In the genomic region with DNA sequence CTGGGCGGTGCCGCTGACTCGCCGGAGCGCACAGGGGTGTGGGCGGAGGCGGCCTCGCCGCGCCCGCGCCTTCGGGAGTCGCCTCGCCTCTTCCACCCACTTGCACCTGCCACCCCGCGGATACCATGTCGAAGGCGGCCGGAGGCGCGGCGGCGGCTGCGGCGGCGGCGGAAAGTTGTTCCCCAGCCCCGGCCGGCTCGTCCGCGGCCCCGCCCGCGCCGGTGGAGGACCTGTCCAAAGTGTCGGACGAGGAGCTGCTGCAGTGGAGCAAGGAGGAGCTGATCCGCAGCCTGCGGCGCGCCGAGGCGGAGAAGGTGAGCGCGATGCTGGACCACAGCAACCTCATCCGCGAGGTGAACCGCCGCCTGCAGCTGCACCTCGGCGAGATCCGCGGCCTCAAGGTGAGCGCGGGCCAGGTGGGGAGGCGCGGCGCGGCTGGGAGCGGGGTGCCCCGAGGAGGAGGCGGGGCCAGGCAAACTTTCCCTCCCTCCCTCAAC, we compare ENCODE assay signal across 8 cellular contexts. TPM values are rescaled to one million over a fixed set of nuclear protein-coding genes. Genes with fewer than 3 reads are reported as not detected.
DNase-seq lines count a peak whose midpoint lies in the region; ATAC-seq and TF ChIP-seq lines count a peak whose summit lies in the region.

No MANE protein-coding gene starts in this region.

- H3K14ac ChIP-seq in H9 (ENCODE audit: insufficient read depth, low read length), result no peak overlapping the region

- POLR2A ChIA-PET in Caco-2 (lab: Charles Lee), result no interaction called here
- POLR2A ChIA-PET in CD8-positive, alpha-beta T cell (lab: Charles Lee), result no interaction called here
- POLR2A ChIA-PET in CD8-positive, alpha-beta memory T cell (lab: Charles Lee), result no interaction called here
- POLR2A ChIA-PET in OCI-LY7 (lab: Charles Lee), result no interaction called here

- H3K4me2 ChIP-seq in H9 (ENCODE audit: insufficient read depth, insufficient read length, low read length) (peak overlapping the region; percentile 85), OCI-LY7 (ENCODE audit: low read length) (no peak overlapping the region)

- no peak overlapping the region for H2BK20ac ChIP-seq in H9 (ENCODE audit: low read depth, low read length, poor library complexity, severe bottlenecking)

- no peak overlapping the region for H2BK120ac ChIP-seq in H9 (ENCODE audit: low read depth, low read length, poor library complexity, severe bottlenecking)

- no peaks in the 10 kb centered on the region for H3K9me2 ChIP-seq in OCI-LY7 (ENCODE audit: insufficient read depth, low read length)

- H4K91ac ChIP-seq in H9 (ENCODE audit: insufficient read length, low read depth, low read length), result no peak overlapping the region

- H3K27ac Mint-ChIP-seq in Caco-2 (ENCODE audit: unreplicated experiment) (no peak overlapping the region), H9 (no peak overlapping the region)
- no peak overlapping the region for H3K27ac Mint-ChIP-seq in CD8-positive, alpha-beta T cell
- H3K27ac Mint-ChIP-seq in CD8-positive, alpha-beta memory T cell, result no peak overlapping the region

- peaks cover 36% of the 10 kb centered on the region for H3K27me3 Mint-ChIP-seq in Caco-2 (ENCODE audit: insufficient read depth, unreplicated experiment)
- H3K27me3 Mint-ChIP-seq in H9 (ENCODE audit: low read depth), result peaks cover 97% of the 10 kb centered on the region
- peaks cover 56% of the 10 kb centered on the region for H3K27me3 Mint-ChIP-seq in CD8-positive, alpha-beta T cell (ENCODE audit: low read depth)
- peaks cover 42 to 69% of the 10 kb centered on the region in 2 donors for H3K27me3 Mint-ChIP-seq in CD8-positive, alpha-beta memory T cell

- BruUV-seq in Caco-2 (replicated peaks; lab: Mats Ljungman, UMichigan), result no TSS peak
- BruUV-seq in OCI-LY7 (replicated peaks; lab: Mats Ljungman, UMichigan), result no TSS peak

- H4K5ac ChIP-seq in H9 (ENCODE audit: insufficient read length, low read depth, low read length), result no peak overlapping the region

- no peak overlapping the region for H3K4ac ChIP-seq in H9 (ENCODE audit: low read depth, low read length)

- H3K18ac ChIP-seq in H9 (ENCODE audit: insufficient read length, low read depth, low read length), result no peak overlapping the region

- no peak overlapping the region for H3T11ph ChIP-seq in H9 (ENCODE audit: low read length)

- ATAC-seq in SK-N-SH treated with all-trans-retinoic acid at 6 μM for 48 hours, result peak; percentile 0; the same call in 2 of the 3 replicates
- no peak for ATAC-seq in CD8-positive, alpha-beta T cell

- intact Hi-C loops in Caco-2 (cut with micrococcal nuclease; ENCODE audit: unreplicated experiment), result loop anchor here (10.0 kb wide), 1 partner anchor 1190 kb away; no protein-coding TSS in a partner anchor
- intact Hi-C loops in left ventricle myocardium inferior (cut with micrococcal nuclease), result no loop called here
- intact Hi-C loops in CD8-positive, alpha-beta T cell (cut with DNase I, micrococcal nuclease), result no loop called here
- intact Hi-C loops in OCI-LY7 (cut with micrococcal nuclease; ENCODE audit: unreplicated experiment), result loop anchor here (5.0 kb wide), 2 partner anchors 563 to 1333 kb away; no protein-coding TSS in a partner anchor

- no peak overlapping the region for H3K23ac ChIP-seq in H9 (ENCODE audit: insufficient read length, low read depth, low read length)

- no peak overlapping the region for H2BK12ac ChIP-seq in H9 (ENCODE audit: insufficient read length, low read depth, low read length)

- CTCF ChIA-PET in Caco-2 (lab: Charles Lee), result interaction anchor here (0.7 to 1.3 kb wide), 2 partner anchors 93 to 564 kb away, joined by 3 to 4 read pairs; no protein-coding TSS in a partner anchor
- CTCF ChIA-PET in CD8-positive, alpha-beta T cell (lab: Charles Lee), result interaction anchor here (1.2 kb wide), 1 partner anchor 10 kb away, joined by 3 read pairs; no protein-coding TSS in a partner anchor
- CTCF ChIA-PET in CD8-positive, alpha-beta memory T cell (lab: Charles Lee), result no interaction called here
- CTCF ChIA-PET in OCI-LY7 (lab: Charles Lee; ENCODE audit: unreplicated experiment), result no interaction called here

- DNase-seq in Caco-2 (peak in 1 of 2 experiments; percentile 42), H9 (peak; percentile 41), left ventricle myocardium inferior (no peak), OCI-LY7 (ENCODE audit: low spot score) (no peak)
- DNase-seq in CD8-positive, alpha-beta T cell, result no peak
- no peak for DNase-seq in CD8-positive, alpha-beta memory T cell

- no peak overlapping the region for H2BK15ac ChIP-seq in H9 (ENCODE audit: low read depth, low read length)

- no peak overlapping the region for H2AK5ac ChIP-seq in H9 (ENCODE audit: insufficient read length, low read length)

- H2BK5ac ChIP-seq in H9 (ENCODE audit: insufficient read length, low read length), result no peak overlapping the region

- H3K9me3 Mint-ChIP-seq in Caco-2 (ENCODE audit: unreplicated experiment) (no peaks in the 10 kb centered on the region), H9 (peaks cover 0 to 3% of the 10 kb centered on the region in 2 experiments; a peak in 2 of 5 replicates)
- H3K9me3 Mint-ChIP-seq in CD8-positive, alpha-beta T cell, result no peaks in the 10 kb centered on the region
- peaks cover 0 to 8% (median 5%) of the 10 kb centered on the region in 5 donors for H3K9me3 Mint-ChIP-seq in CD8-positive, alpha-beta memory T cell

- H3K23me2 ChIP-seq in H9 (ENCODE audit: insufficient read length, low read depth, low read length, poor library complexity, severe bottlenecking), result peaks cover 18% of the 10 kb centered on the region

- H3K56ac ChIP-seq in H9 (ENCODE audit: insufficient read length, low read depth, low read length), result no peak overlapping the region

- no peaks in the 10 kb centered on the region for H3K36me3 ChIP-seq in Caco-2 (ENCODE audit: control insufficient read depth, insufficient read depth, low read length)
- H3K36me3 ChIP-seq in left ventricle myocardium inferior, result no peaks in the 10 kb centered on the region
- H3K36me3 ChIP-seq in skeletal muscle tissue (ENCODE audit: control insufficient read depth in 3 of 3, insufficient read depth in 3 of 3, low read length in 3 of 3), result no peaks in the 10 kb centered on the region
- H3K36me3 ChIP-seq in CD8-positive, alpha-beta T cell (ENCODE audit: insufficient read depth, low read length), result no peaks in the 10 kb centered on the region
- no peaks in the 10 kb centered on the region for H3K36me3 ChIP-seq in CD8-positive, alpha-beta memory T cell (ENCODE audit: insufficient read depth, low read length)
- H3K36me3 ChIP-seq in OCI-LY7 (ENCODE audit: insufficient read depth, low read length), result no peaks in the 10 kb centered on the region

- H3K9me3 ChIP-seq in Caco-2 (no peaks in the 10 kb centered on the region), H9 (ENCODE audit: control insufficient read depth, low read depth, low read length) (no peaks in the 10 kb centered on the region), left ventricle myocardium inferior (replicated peaks) (no peaks in the 10 kb centered on the region), skeletal muscle tissue (ENCODE audit: control insufficient read depth in 3 of 3, low read length in 3 of 3) (no peaks in the 10 kb centered on the region), OCI-LY7 (ENCODE audit: low read length) (no peaks in the 10 kb centered on the region)
- H3K9me3 ChIP-seq in CD8-positive, alpha-beta T cell (ENCODE audit: low read length), result no peaks in the 10 kb centered on the region
- H3K9me3 ChIP-seq in CD8-positive, alpha-beta memory T cell (ENCODE audit: low read length), result no peaks in the 10 kb centered on the region

- H3K4me3 Mint-ChIP-seq in Caco-2 (ENCODE audit: unreplicated experiment) (peak overlapping the region; percentile 54), H9 (peak overlapping the region; percentile 47 to 88)
- no peak overlapping the region for H3K4me3 Mint-ChIP-seq in CD8-positive, alpha-beta T cell
- H3K4me3 Mint-ChIP-seq in CD8-positive, alpha-beta memory T cell, result no peak overlapping the region

- H3K4me1 Mint-ChIP-seq in Caco-2 (ENCODE audit: low read depth, unreplicated experiment), result peaks cover 10% of the 10 kb centered on the region
- H3K4me1 Mint-ChIP-seq in H9, result peaks cover 23 to 27% of the 10 kb centered on the region in 2 experiments
- H3K4me1 Mint-ChIP-seq in CD8-positive, alpha-beta T cell (ENCODE audit: low read depth), result peaks cover 6% of the 10 kb centered on the region
- H3K4me1 Mint-ChIP-seq in CD8-positive, alpha-beta memory T cell, result peaks cover 2 to 15% (median 14%) of the 10 kb centered on the region in 3 donors

- TF ChIP-seq CTCF in Caco-2 (IDR thresholded peaks at IDR 0.05; ENCODE audit: insufficient read depth in 1 of 2, low read depth in 1 of 2, low read length in 1 of 2, severe bottlenecking in 1 of 2, unreplicated experiment in 1 of 2), result no peak
- no peak for TF ChIP-seq CTCF in H9 (conservative IDR thresholded peaks at IDR 0.05)
- TF ChIP-seq CTCF in left ventricle myocardium inferior (IDR thresholded peaks at IDR 0.05; ENCODE audit: borderline replicate concordance), result no peak
- TF ChIP-seq CTCF in CD8-positive, alpha-beta T cell (IDR thresholded peaks at IDR 0.05), result no peak
- no peak for TF ChIP-seq CTCF in OCI-LY7 (conservative IDR thresholded peaks at IDR 0.05; ENCODE audit: low read length)

- H3K9ac ChIP-seq in H9 (ENCODE audit: extremely low read depth, insufficient read length, low read length) (no peak overlapping the region), skeletal muscle tissue (ENCODE audit: low read depth in 1 of 3, low read length in 3 of 3) (peak overlapping the region in 1 of 3 donors; percentile 72)

- H3K79me2 ChIP-seq in H9 (ENCODE audit: insufficient read depth, low read length) (no peaks in the 10 kb centered on the region), OCI-LY7 (ENCODE audit: insufficient read depth, low read depth, low read length) (no peaks in the 10 kb centered on the region)

- no peak overlapping the region for H4K8ac ChIP-seq in H9 (replicated peaks; ENCODE audit: insufficient read length, low read depth, low read length)

- H2AFZ ChIP-seq in H9 (ENCODE audit: low read length) (no peak overlapping the region), OCI-LY7 (ENCODE audit: low read length) (no peak overlapping the region)

- WGBS in H9 (ENCODE audit: extremely low coverage, insufficient read length, low lambda C conversion rate), result no CpG with 5 or more reads among the region's 64 CpGs

- H4K20me1 ChIP-seq in H9 (ENCODE audit: control insufficient read depth, insufficient read depth, insufficient read length) (peaks cover 2% of the 10 kb centered on the region), OCI-LY7 (ENCODE audit: insufficient read depth, low read length) (no peaks in the 10 kb centered on the region)

- H3K27me3 ChIP-seq in Caco-2 (replicated peaks; ENCODE audit: control insufficient read depth, insufficient read depth, low read length) (peaks cover 8% of the 10 kb centered on the region), H9 (ENCODE audit: insufficient read depth, low read length) (peaks cover 57% of the 10 kb centered on the region), left ventricle myocardium inferior (ENCODE audit: low read depth) (peaks cover 60% of the 10 kb centered on the region), skeletal muscle tissue (ENCODE audit: control insufficient read depth in 3 of 3, insufficient read depth in 3 of 3, low read length in 3 of 3) (peaks cover 3 to 22% (median 20%) of the 10 kb centered on the region in 3 donors)
- peaks cover 9% of the 10 kb centered on the region for H3K27me3 ChIP-seq in CD8-positive, alpha-beta T cell (ENCODE audit: insufficient read depth, low read length)
- peaks cover 13% of the 10 kb centered on the region for H3K27me3 ChIP-seq in CD8-positive, alpha-beta memory T cell (ENCODE audit: insufficient read depth, low read length, poor library complexity, severe bottlenecking)

- H3K4me1 ChIP-seq in Caco-2, result 0 out of 2 replicates have a peak, but pooled peaks cover 9% of the 10 kb centered on the region
- no peaks in the 10 kb centered on the region for H3K4me1 ChIP-seq in H9 (ENCODE audit: insufficient read depth, low read length)
- peaks cover 56% of the 10 kb centered on the region for H3K4me1 ChIP-seq in left ventricle myocardium inferior
- peaks cover 9 to 16% (median 10%) of the 10 kb centered on the region in 3 donors for H3K4me1 ChIP-seq in skeletal muscle tissue (ENCODE audit: control insufficient read depth in 3 of 3, insufficient read depth in 3 of 3, low read length in 3 of 3)
- no peaks in the 10 kb centered on the region for H3K4me1 ChIP-seq in CD8-positive, alpha-beta T cell (ENCODE audit: insufficient read depth, low read length)
- H3K4me1 ChIP-seq in CD8-positive, alpha-beta memory T cell (ENCODE audit: insufficient read depth, low read length), result no peaks in the 10 kb centered on the region
- no peaks in the 10 kb centered on the region for H3K4me1 ChIP-seq in OCI-LY7 (ENCODE audit: insufficient read depth, low read length, poor library complexity, severe bottlenecking)

- H3K79me1 ChIP-seq in H9 (ENCODE audit: insufficient read depth, low read depth, low read length, poor library complexity, severe bottlenecking), result no peaks in the 10 kb centered on the region

- H3K4me3 ChIP-seq in Caco-2 (ENCODE audit: low read depth, low read length), result peak overlapping the region; percentile 16; the same call in 1 of the 2 replicates
- peak overlapping the region; percentile 82 for H3K4me3 ChIP-seq in left ventricle myocardium inferior
- peak overlapping the region; percentile 66 to 79 (median 73) for H3K4me3 ChIP-seq in skeletal muscle tissue (ENCODE audit: low read length in 3 of 3)
- no peak overlapping the region for H3K4me3 ChIP-seq in CD8-positive, alpha-beta T cell (ENCODE audit: low read depth, low read length)
- no peak overlapping the region for H3K4me3 ChIP-seq in CD8-positive, alpha-beta memory T cell (ENCODE audit: low read length)
- H3K4me3 ChIP-seq in OCI-LY7 (ENCODE audit: low read depth, low read length, poor library complexity, severe bottlenecking), result no peak overlapping the region

- no peaks in the 10 kb centered on the region for H3K36me3 Mint-ChIP-seq in Caco-2 (ENCODE audit: insufficient read depth, unreplicated experiment)
- H3K36me3 Mint-ChIP-seq in H9 (ENCODE audit: insufficient read depth in 1 of 3, low read depth in 3 of 3), result peaks cover 0 to 5% (median 0%) of the 10 kb centered on the region in 3 experiments; a peak in 3 of 7 replicates
- no peaks in the 10 kb centered on the region for H3K36me3 Mint-ChIP-seq in CD8-positive, alpha-beta T cell
- H3K36me3 Mint-ChIP-seq in CD8-positive, alpha-beta memory T cell, result peaks cover 0 to 2% (median 0%) of the 10 kb centered on the region in 3 donors

- H3K27ac ChIP-seq in H9 (ENCODE audit: insufficient read length, low read depth, low read length) (no peak overlapping the region), left ventricle myocardium inferior (replicated peaks) (peak overlapping the region; percentile 90), skeletal muscle tissue (ENCODE audit: low read depth, low read length) (no peak overlapping the region), OCI-LY7 (ENCODE audit: low read depth, low read length, poor library complexity, severe bottlenecking) (no peak overlapping the region)
- no peak overlapping the region for H3K27ac ChIP-seq in CD8-positive, alpha-beta T cell (ENCODE audit: low read depth, low read length)
- H3K27ac ChIP-seq in CD8-positive, alpha-beta memory T cell (ENCODE audit: low read depth, low read length), result no peak overlapping the region

RNA-seq across cellular contexts. Expression of gene CCDC85A, which starts 0.8 kb away (rescaled TPM):
- total RNA-seq in Caco-2 (2022) (not detected in 2 replicates), H9 (2021) (0.17 TPM in 1 of 2 replicates, not detected in the other), left ventricle myocardium inferior (4.4 TPM), skeletal muscle tissue (4.7 TPM), OCI-LY7 (2022) (not detected in 2 replicates)
- not detected for total RNA-seq in CD8-positive, alpha-beta T cell
- total RNA-seq in CD8-positive, alpha-beta memory T cell, result not detected
- polyA plus RNA-seq in CD8-positive, alpha-beta memory T cell, result not detected
- total RNA-seq in OCI-LY7 (2014; rRNA removed; shearing (Covaris generic)), result not detected in 2 replicates

Comparison
In these comparisons a context has a peak if more than half of its experiments do, and no peak if none do; other contexts are left out.
1. H3K4me3 ChIP-seq: peak in Caco-2 (single experiment), left ventricle myocardium inferior (single experiment) and skeletal muscle tissue (3 of 3); none in CD8-positive, alpha-beta T cell (single experiment), CD8-positive, alpha-beta memory T cell (single experiment) and OCI-LY7 (single experiment).
2. H3K4me3 Mint-ChIP-seq: peak in Caco-2 (single experiment) and H9 (2 of 2); none in CD8-positive, alpha-beta T cell (single experiment) and CD8-positive, alpha-beta memory T cell (0 of 7).
3. CTCF ChIA-PET loops: an anchor here in Caco-2 (0.7 to 1.3 kb wide) and CD8-positive, alpha-beta T cell (1.2 kb wide); none called in CD8-positive, alpha-beta memory T cell and OCI-LY7.
4. intact Hi-C loops: an anchor here in Caco-2 (10.0 kb wide) and OCI-LY7 (5.0 kb wide); none called in left ventricle myocardium inferior and CD8-positive, alpha-beta T cell.